Comparison of ENCODE assay signal across 18 cellular contexts in genomic region chr20:57738053-57738452, GRCh38. TPM values are rescaled to one million over a fixed set of nuclear protein-coding genes. Genes with fewer than 3 reads are reported as not detected.
DNase-seq lines count a peak whose midpoint lies in the region; FAIRE-seq and TF ChIP-seq lines count a peak whose summit lies in the region.
"Had no signal": no experiment of that assay in that cellular context is flagged by ENCODE, and none has a peak within 500 bp of the region (broad histone marks: within the 10 kb centered on the region; RNA-seq: fewer than 3 reads in every experiment).

No MANE protein-coding gene starts in this region.

- BruUV-seq in endothelial cell of umbilical vein (replicated peaks; lab: Mats Ljungman, UMichigan), result no TSS peak
- no TSS peak for BruUV-seq in Calu3 (replicated peaks; lab: Mats Ljungman, UMichigan)
- BruUV-seq in OCI-LY7 (replicated peaks; lab: Mats Ljungman, UMichigan), result no TSS peak

- DNase-seq in LNCaP clone FGC (ENCODE audit: low read depth) (peak; percentile 61), endothelial cell of umbilical vein (ENCODE audit: low read depth, low spot score) (no peak), progenitor cell of endocrine pancreas (ENCODE audit: low spot score, unreplicated experiment) (no peak), NCI-H2196 treated with DMSO at 0.1 percent for 48 hours (lab: John Stamatoyannopoulos, UW; ENCODE audit: unreplicated experiment) (no peak), mesenteric fat pad (ENCODE audit: low spot score) (no peak), Calu3 (no peak), OCI-LY7 (ENCODE audit: low spot score) (no peak)
- DNase-seq: CD8-positive, alpha-beta T cell; COR-L47; IMR-90 had no signal

- no peak overlapping the region for H3K27ac ChIP-seq in endothelial cell of umbilical vein (ENCODE audit: insufficient read depth, low read depth, low read length)
- no peak overlapping the region for H3K27ac ChIP-seq in OCI-LY7 (ENCODE audit: low read depth, low read length, poor library complexity, severe bottlenecking)
- H3K27ac ChIP-seq: BLaER1, GM23248, HL-60 had no signal

- FAIRE-seq in endothelial cell of umbilical vein (lab: Jason Lieb, UNC), result peak; percentile 55
- FAIRE-seq: D721Med, G401.6, GM12891, K562 had no signal

- H3K27ac Mint-ChIP-seq in progenitor cell of endocrine pancreas (peak overlapping the region; percentile 22), Calu3 (ENCODE audit: unreplicated experiment) (no peak overlapping the region)
- H3K27ac Mint-ChIP-seq: CD8-positive, alpha-beta T cell had no signal

- H3K4me2 ChIP-seq in endothelial cell of umbilical vein (ENCODE audit: insufficient read depth, low read length) (no peak overlapping the region), OCI-LY7 (ENCODE audit: low read length) (no peak overlapping the region)
- H3K4me2 ChIP-seq: BLaER1 had no signal

- H3K9me3 Mint-ChIP-seq in progenitor cell of endocrine pancreas (ENCODE audit: low read depth) (no peaks in the 10 kb centered on the region), Calu3 (ENCODE audit: low read depth, unreplicated experiment) (no peaks in the 10 kb centered on the region)
- H3K9me3 Mint-ChIP-seq: CD8-positive, alpha-beta T cell had no signal

- TF ChIP-seq CTCF in LNCaP clone FGC (IDR thresholded peaks at IDR 0.05; ENCODE audit: control insufficient read depth, extremely low read depth, insufficient read depth), result no peak
- TF ChIP-seq CTCF in endothelial cell of umbilical vein (IDR thresholded peaks at IDR 0.05; ENCODE audit: extremely low read depth in 1 of 2, insufficient read depth in 1 of 2, low read depth in 1 of 2, low read length in 2 of 2), result no peak
- TF ChIP-seq CTCF in progenitor cell of endocrine pancreas (IDR thresholded peaks at IDR 0.05; ENCODE audit: unreplicated experiment), result no peak
- no peak for TF ChIP-seq CTCF in Calu3 (IDR thresholded peaks at IDR 0.05; ENCODE audit: unreplicated experiment)
- no peak for TF ChIP-seq CTCF in OCI-LY7 (conservative IDR thresholded peaks at IDR 0.05; ENCODE audit: low read length)

- no peak overlapping the region for H3K4me3 Mint-ChIP-seq in progenitor cell of endocrine pancreas (ENCODE audit: low read depth)
- H3K4me3 Mint-ChIP-seq in Calu3 (ENCODE audit: low read depth, unreplicated experiment), result no peak overlapping the region
- H3K4me3 Mint-ChIP-seq: CD8-positive, alpha-beta T cell had no signal

- H3K4me1 Mint-ChIP-seq in progenitor cell of endocrine pancreas (ENCODE audit: low read depth) (peaks cover 30% of the 10 kb centered on the region), Calu3 (ENCODE audit: low read depth, unreplicated experiment) (peaks cover 8% of the 10 kb centered on the region)

- H3K36me3 Mint-ChIP-seq in progenitor cell of endocrine pancreas (ENCODE audit: insufficient read depth), result no peaks in the 10 kb centered on the region
- H3K36me3 Mint-ChIP-seq in Calu3 (ENCODE audit: insufficient read depth, unreplicated experiment), result no peaks in the 10 kb centered on the region
- H3K36me3 Mint-ChIP-seq: CD8-positive, alpha-beta T cell had no signal

- no peak for TF ChIP-seq POLR2A in endothelial cell of umbilical vein (IDR thresholded peaks at IDR 0.05; ENCODE audit: low read depth, low read length)

- H4K20me1 ChIP-seq in endothelial cell of umbilical vein (replicated peaks; ENCODE audit: control insufficient read depth, extremely low read depth, insufficient read depth, low read length), result no peaks in the 10 kb centered on the region
- no peaks in the 10 kb centered on the region for H4K20me1 ChIP-seq in OCI-LY7 (ENCODE audit: insufficient read depth, low read length)
- H4K20me1 ChIP-seq: BLaER1 had no signal

- no peak overlapping the region for H3K9ac ChIP-seq in endothelial cell of umbilical vein (replicated peaks; ENCODE audit: extremely low read depth, insufficient read depth, low read length)
- H3K9ac ChIP-seq: BLaER1, GM23248 had no signal

- H3K79me2 ChIP-seq in endothelial cell of umbilical vein (ENCODE audit: control insufficient read depth, insufficient read depth, low read length), result no peaks in the 10 kb centered on the region
- H3K79me2 ChIP-seq in OCI-LY7 (ENCODE audit: insufficient read depth, low read depth, low read length), result no peaks in the 10 kb centered on the region

- H3K4me1 ChIP-seq in endothelial cell of umbilical vein (ENCODE audit: control insufficient read depth, extremely low read depth, insufficient read depth, low read length), result no peaks in the 10 kb centered on the region
- no peaks in the 10 kb centered on the region for H3K4me1 ChIP-seq in OCI-LY7 (ENCODE audit: insufficient read depth, low read length, poor library complexity, severe bottlenecking)
- H3K4me1 ChIP-seq: HAP-1 had no signal

- H3K9me3 ChIP-seq in endothelial cell of umbilical vein (replicated peaks; ENCODE audit: control insufficient read depth, insufficient read depth, low read length) (no peaks in the 10 kb centered on the region), OCI-LY7 (ENCODE audit: low read length) (no peaks in the 10 kb centered on the region)
- H3K9me3 ChIP-seq: BLaER1, HAP-1 had no signal

- H3K4me3 ChIP-seq in LNCaP clone FGC (ENCODE audit: low read depth, low read length), result no peak overlapping the region
- H3K4me3 ChIP-seq in endothelial cell of umbilical vein (replicated peaks in 1 of 3; ENCODE audit: insufficient read depth in 1 of 3, low read depth in 1 of 3, low read length in 3 of 3), result no peak overlapping the region
- H3K4me3 ChIP-seq in OCI-LY7 (ENCODE audit: low read depth, low read length, poor library complexity, severe bottlenecking), result no peak overlapping the region
- H3K4me3 ChIP-seq: BLaER1, GM23248, HAP-1, K562 had no signal

- CTCF ChIA-PET in endothelial cell of umbilical vein (lab: Charles Lee) (interaction anchor here (1.1 kb wide), 1 partner anchor 350 kb away, joined by 3 read pairs; no protein-coding TSS in a partner anchor), Calu3 (lab: Charles Lee) (interaction anchor here (0.6 to 1.0 kb wide), 3 partner anchors 394 to 906 kb away, joined by 3 read pairs; no protein-coding TSS in a partner anchor), OCI-LY7 (lab: Charles Lee; ENCODE audit: unreplicated experiment) (no interaction called here)

- no peaks in the 10 kb centered on the region for H3K9me1 ChIP-seq in endothelial cell of umbilical vein (replicated peaks; ENCODE audit: control insufficient read depth, extremely low read depth, insufficient read depth, low read length)

- POLR2A ChIA-PET in endothelial cell of umbilical vein (lab: Charles Lee), result no interaction called here
- POLR2A ChIA-PET in OCI-LY7 (lab: Charles Lee), result interaction anchor here (0.5 kb wide), 1 partner anchor 96 kb away, joined by 3 read pairs; no protein-coding TSS in a partner anchor

- no peaks in the 10 kb centered on the region for H3K36me3 ChIP-seq in endothelial cell of umbilical vein (ENCODE audit: control insufficient read depth in 2 of 2, extremely low read depth in 1 of 2, insufficient read depth in 2 of 2, low read length in 2 of 2)
- H3K36me3 ChIP-seq in OCI-LY7 (ENCODE audit: insufficient read depth, low read length), result no peaks in the 10 kb centered on the region
- H3K36me3 ChIP-seq: BLaER1, HAP-1 had no signal

- H3K9me2 ChIP-seq in OCI-LY7 (ENCODE audit: insufficient read depth, low read length), result no peaks in the 10 kb centered on the region

- dilution Hi-C loops in endothelial cell of umbilical vein (cut with MboI; ENCODE audit: extremely low pct_ligation_motif_present, low sequenced_read_pairs), result no loop called here

- intact Hi-C loops in endothelial cell of umbilical vein (cut with micrococcal nuclease) (no loop called here), Calu3 (cut with micrococcal nuclease; ENCODE audit: unreplicated experiment) (no loop called here), OCI-LY7 (cut with micrococcal nuclease; ENCODE audit: unreplicated experiment) (no loop called here)

- H2AFZ ChIP-seq in endothelial cell of umbilical vein (ENCODE audit: low read depth, low read length) (no peak overlapping the region), OCI-LY7 (ENCODE audit: low read length) (no peak overlapping the region)
- H2AFZ ChIP-seq: GM23248 had no signal

- H3K27me3 ChIP-seq in endothelial cell of umbilical vein (ENCODE audit: control insufficient read depth in 2 of 2, insufficient read depth in 2 of 2, low read length in 2 of 2), result peaks cover 3 to 15% of the 10 kb centered on the region in 2 experiments
- H3K27me3 ChIP-seq: BLaER1 had no signal

- H3K27me3 Mint-ChIP-seq in progenitor cell of endocrine pancreas, result peaks cover 16% of the 10 kb centered on the region
- no peaks in the 10 kb centered on the region for H3K27me3 Mint-ChIP-seq in Calu3 (ENCODE audit: unreplicated experiment)

TF ChIP-seq in endothelial cell of umbilical vein, 7 proteins besides CTCF, POLR2A, EP300 and RAD21:
- TF ChIP-seq FOS (IDR thresholded peaks at IDR 0.05; ENCODE audit: borderline replicate concordance, insufficient read depth, low read length), result no peak
- TF ChIP-seq MYC (IDR thresholded peaks at IDR 0.05; ENCODE audit: low read depth, low read length), result no peak
- TF ChIP-seq JUN (IDR thresholded peaks at IDR 0.05; ENCODE audit: borderline replicate concordance, insufficient read depth, insufficient read length, low read depth), result no peak
- no peak for TF ChIP-seq POLR2AphosphoS5 (IDR thresholded peaks at IDR 0.05; ENCODE audit: insufficient read depth, low read depth, low read length)
- no peak for TF ChIP-seq EZH2 (IDR thresholded peaks at IDR 0.05; ENCODE audit: borderline replicate concordance, low read depth, low read length, severe bottlenecking)
- no peak for TF ChIP-seq GATA2 (IDR thresholded peaks at IDR 0.05; ENCODE audit: insufficient read depth, insufficient read length, low read depth, low read length)
- no peak for TF ChIP-seq MAX (IDR thresholded peaks at IDR 0.05; ENCODE audit: insufficient read depth, insufficient read length)

RNA-seq across cellular contexts. Expression of gene PMEPA1, which starts 28.2 kb away (rescaled TPM):
- total RNA-seq in endothelial cell of umbilical vein, result 31.6 and 47.1 TPM in 2 replicates
- polyA plus RNA-seq in endothelial cell of umbilical vein, result 33.2 and 53.9 TPM in 2 replicates
- 13.6 and 20.4 TPM in 2 replicates for polyA plus RNA-seq in endothelial cell of umbilical vein (2011; cell fraction: cytosol; rRNA removed)
- polyA plus RNA-seq in endothelial cell of umbilical vein (2011; cell fraction: nucleus; rRNA removed), result 10.5 and 10.8 TPM in 2 replicates
- 18.8 and 25.3 TPM in 2 replicates for polyA plus RNA-seq in endothelial cell of umbilical vein (2012)
- 20.7 and 21.9 TPM in 2 replicates for polyA minus RNA-seq in endothelial cell of umbilical vein
- 8.5 TPM for polyA minus RNA-seq in endothelial cell of umbilical vein (2011; cell fraction: cytosol; rRNA and poly(A)+ RNA removed)
- 5.9 and 6.2 TPM in 2 replicates for polyA minus RNA-seq in endothelial cell of umbilical vein (2011; cell fraction: nucleus; rRNA and poly(A)+ RNA removed)
- 9.1 and 9.2 TPM in 2 replicates for total RNA-seq in progenitor cell of endocrine pancreas
- total RNA-seq in mesenteric fat pad, result 90.0 TPM
- 732 and 1,302 TPM in 2 replicates for total RNA-seq in Calu3 (2022)
- total RNA-seq in OCI-LY7 (2014; rRNA removed; shearing (Covaris generic)), result 1.4 and 1.8 TPM in 2 replicates
- 3.7 and 4.3 TPM in 2 replicates for total RNA-seq in OCI-LY7 (2022)
- polyA plus RNA-seq: K562 had no signal
